1 cellular context compared by ENCODE assay signal in genomic region chr7:138866353-138866752, GRCh38.
TF ChIP-seq lines count a peak whose summit lies in the region.

No MANE protein-coding gene starts in this region.

TF ChIP-seq in WTC11, 78 proteins besides CTCF, POLR2A, EP300 and RAD21:
- TF ChIP-seq STAT6 (CRISPR knock-in tag; conservative IDR thresholded peaks at IDR 0.05; ENCODE audit: low read depth) (no peak), SOX15 (CRISPR knock-in tag; IDR thresholded peaks at IDR 0.05) (no peak), JUN (CRISPR knock-in tag; IDR thresholded peaks at IDR 0.05) (no peak), HMGA2 (CRISPR knock-in tag; IDR thresholded peaks at IDR 0.05) (no peak), MLX (CRISPR knock-in tag; IDR thresholded peaks at IDR 0.05) (no peak), TEAD1 (CRISPR knock-in tag; IDR thresholded peaks at IDR 0.05) (no peak), IRF2 (CRISPR knock-in tag; IDR thresholded peaks at IDR 0.05; ENCODE audit: borderline replicate concordance, low read depth) (no peak), EMX1 (CRISPR knock-in tag; IDR thresholded peaks at IDR 0.05) (no peak), ZNF281 (CRISPR knock-in tag; IDR thresholded peaks at IDR 0.05) (no peak), ZNF671 (CRISPR knock-in tag; IDR thresholded peaks at IDR 0.05) (no peak), TEAD4 (CRISPR knock-in tag; IDR thresholded peaks at IDR 0.05) (no peak), ZNF396 (CRISPR knock-in tag; IDR thresholded peaks at IDR 0.05; ENCODE audit: borderline replicate concordance) (no peak), ZNF512 (CRISPR knock-in tag; IDR thresholded peaks at IDR 0.05; ENCODE audit: borderline replicate concordance) (no peak), NR3C1 (CRISPR knock-in tag; conservative IDR thresholded peaks at IDR 0.05; ENCODE audit: low read depth) (no peak), MAX (CRISPR knock-in tag; IDR thresholded peaks at IDR 0.05) (no peak), ZBTB21 (CRISPR knock-in tag; IDR thresholded peaks at IDR 0.05; ENCODE audit: borderline replicate concordance) (no peak)
- TF ChIP-seq, protein P1, sequence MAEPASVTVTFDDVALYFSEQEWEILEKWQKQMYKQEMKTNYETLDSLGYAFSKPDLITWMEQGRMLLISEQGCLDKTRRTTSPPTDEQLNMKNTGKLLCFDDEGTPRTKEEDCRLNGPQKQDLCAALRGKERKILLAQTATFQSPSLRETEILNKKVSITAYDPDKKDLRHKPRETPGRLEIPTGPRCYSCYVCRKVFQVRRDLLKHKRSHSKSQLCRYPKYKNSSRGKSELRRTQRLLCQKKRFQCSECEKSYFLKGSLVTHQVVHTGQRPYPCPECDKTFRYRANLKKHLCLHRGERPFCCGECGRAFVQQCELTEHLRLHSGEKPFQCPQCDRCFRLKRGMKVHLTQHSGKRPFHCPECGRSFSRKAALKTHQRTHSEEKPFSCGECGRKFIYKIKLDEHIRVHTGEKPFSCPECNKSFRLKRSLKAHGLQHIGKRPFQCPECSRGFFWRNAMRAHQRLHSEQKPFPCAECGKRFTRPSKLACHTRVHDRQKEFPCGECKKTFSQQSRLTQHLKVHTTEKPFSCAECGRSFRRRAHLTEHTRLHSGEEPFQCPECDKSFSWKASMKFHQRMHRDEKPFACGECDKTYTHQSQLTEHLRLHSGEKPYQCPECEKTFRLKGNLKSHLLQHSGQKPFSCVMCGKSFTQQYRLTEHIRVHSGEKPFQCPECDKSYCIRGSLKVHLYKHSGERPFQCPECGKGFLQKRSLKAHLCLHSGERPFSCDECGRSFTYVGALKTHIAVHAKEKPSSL (CRISPR knock-in tag; conservative IDR thresholded peaks at IDR 0.05) = no peak
- TF ChIP-seq, protein P2, sequence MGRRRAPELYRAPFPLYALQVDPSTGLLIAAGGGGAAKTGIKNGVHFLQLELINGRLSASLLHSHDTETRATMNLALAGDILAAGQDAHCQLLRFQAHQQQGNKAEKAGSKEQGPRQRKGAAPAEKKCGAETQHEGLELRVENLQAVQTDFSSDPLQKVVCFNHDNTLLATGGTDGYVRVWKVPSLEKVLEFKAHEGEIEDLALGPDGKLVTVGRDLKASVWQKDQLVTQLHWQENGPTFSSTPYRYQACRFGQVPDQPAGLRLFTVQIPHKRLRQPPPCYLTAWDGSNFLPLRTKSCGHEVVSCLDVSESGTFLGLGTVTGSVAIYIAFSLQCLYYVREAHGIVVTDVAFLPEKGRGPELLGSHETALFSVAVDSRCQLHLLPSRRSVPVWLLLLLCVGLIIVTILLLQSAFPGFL (CRISPR knock-in tag; IDR thresholded peaks at IDR 0.05; ENCODE audit: borderline replicate concordance) = no peak
